In the genomic region with DNA sequence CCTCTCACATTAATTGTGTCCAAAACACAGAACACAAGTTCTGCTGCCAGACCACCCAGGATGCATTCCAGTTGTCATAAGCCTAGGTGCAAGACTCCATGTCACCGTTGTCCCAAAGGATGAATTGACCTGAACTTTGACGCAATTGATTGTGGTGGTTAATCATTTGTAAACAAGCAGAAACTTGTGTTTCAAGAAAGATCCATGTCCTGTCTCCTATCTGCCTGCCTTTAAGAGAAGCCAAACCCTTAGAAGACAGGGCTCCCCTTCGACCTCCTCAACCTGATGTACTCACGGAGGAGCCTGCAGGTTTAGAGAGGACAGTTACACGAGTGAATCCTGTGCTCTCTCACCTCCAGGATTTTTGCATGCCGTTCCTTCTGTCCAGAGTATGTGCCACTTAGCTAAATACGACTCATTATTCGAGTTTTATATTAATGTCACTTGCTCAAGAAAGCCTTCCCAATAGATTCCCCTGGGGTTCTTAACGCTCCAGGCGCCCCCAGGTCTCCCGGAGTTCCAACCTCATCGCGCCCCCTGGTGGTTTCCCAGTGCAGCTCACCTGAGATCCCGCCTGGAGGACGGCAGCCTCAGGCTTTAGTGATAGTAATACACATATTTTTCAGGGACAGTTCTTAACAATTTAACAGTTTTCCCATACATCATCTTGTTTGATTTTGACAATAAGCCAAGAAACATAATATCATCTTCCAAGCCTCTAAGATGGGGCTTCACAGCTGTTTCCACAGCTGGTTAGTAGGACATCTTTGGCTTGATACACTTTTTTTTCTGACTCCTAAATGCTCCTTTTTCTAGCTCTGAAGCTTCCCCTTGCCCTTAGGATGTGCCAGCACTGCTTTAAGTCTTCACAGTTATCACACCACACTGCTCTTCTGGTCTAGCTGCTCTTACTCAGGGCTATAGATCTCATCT, we compare ENCODE assay signal across 1 cellular context.
TF ChIP-seq lines count a peak whose summit lies in the region.

No MANE protein-coding gene starts in this region.

TF ChIP-seq in HepG2, 621 proteins besides CTCF, POLR2A, EP300 and RAD21 (continued from another document and continues in another):
- TF ChIP-seq, protein P1, sequence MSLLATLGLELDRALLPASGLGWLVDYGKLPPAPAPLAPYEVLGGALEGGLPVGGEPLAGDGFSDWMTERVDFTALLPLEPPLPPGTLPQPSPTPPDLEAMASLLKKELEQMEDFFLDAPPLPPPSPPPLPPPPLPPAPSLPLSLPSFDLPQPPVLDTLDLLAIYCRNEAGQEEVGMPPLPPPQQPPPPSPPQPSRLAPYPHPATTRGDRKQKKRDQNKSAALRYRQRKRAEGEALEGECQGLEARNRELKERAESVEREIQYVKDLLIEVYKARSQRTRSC (CRISPR knock-in tag; IDR thresholded peaks at IDR 0.05; ENCODE audit: low read depth) = no peak
- TF ChIP-seq, protein P2, sequence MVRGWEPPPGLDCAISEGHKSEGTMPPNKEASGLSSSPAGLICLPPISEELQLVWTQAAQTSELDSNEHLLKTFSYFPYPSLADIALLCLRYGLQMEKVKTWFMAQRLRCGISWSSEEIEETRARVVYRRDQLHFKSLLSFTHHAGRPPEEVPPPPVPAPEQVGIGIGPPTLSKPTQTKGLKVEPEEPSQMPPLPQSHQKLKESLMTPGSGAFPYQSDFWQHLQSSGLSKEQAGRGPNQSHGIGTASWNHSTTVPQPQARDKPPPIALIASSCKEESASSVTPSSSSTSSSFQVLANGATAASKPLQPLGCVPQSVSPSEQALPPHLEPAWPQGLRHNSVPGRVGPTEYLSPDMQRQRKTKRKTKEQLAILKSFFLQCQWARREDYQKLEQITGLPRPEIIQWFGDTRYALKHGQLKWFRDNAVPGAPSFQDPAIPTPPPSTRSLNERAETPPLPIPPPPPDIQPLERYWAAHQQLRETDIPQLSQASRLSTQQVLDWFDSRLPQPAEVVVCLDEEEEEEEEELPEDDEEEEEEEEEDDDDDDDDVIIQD (CRISPR knock-in tag; IDR thresholded peaks at IDR 0.05; ENCODE audit: low read depth) = peak; percentile 51; the same call in 1 of the 2 replicates
- TF ChIP-seq NKX3-1 (CRISPR knock-in tag; IDR thresholded peaks at IDR 0.05) (no peak), CREB1 (IDR thresholded peaks at IDR 0.05) (no peak), CREB1 (CRISPR knock-in tag; IDR thresholded peaks at IDR 0.05) (peak; percentile 59), HNRNPL (IDR thresholded peaks at IDR 0.05; ENCODE audit: low read depth, low read length) (no peak), MTA1 (CRISPR knock-in tag; IDR thresholded peaks at IDR 0.05; ENCODE audit: borderline replicate concordance) (no peak), FOXM1 (CRISPR knock-in tag; IDR thresholded peaks at IDR 0.05) (no peak), MIER2 (CRISPR knock-in tag; IDR thresholded peaks at IDR 0.05) (peak; percentile 21; the same call in 1 of the 2 replicates), HOXA7 (CRISPR knock-in tag; IDR thresholded peaks at IDR 0.05) (no peak), ZSCAN9 (CRISPR knock-in tag; IDR thresholded peaks at IDR 0.05; ENCODE audit: borderline replicate concordance) (no peak), ZNF773 (CRISPR knock-in tag; IDR thresholded peaks at IDR 0.05; ENCODE audit: borderline replicate concordance) (no peak), NCOA2 (CRISPR knock-in tag; IDR thresholded peaks at IDR 0.05) (peak; percentile 44; the same call in 1 of the 2 replicates), AHR (CRISPR knock-in tag; IDR thresholded peaks at IDR 0.05) (no peak), SCMH1 (CRISPR knock-in tag; IDR thresholded peaks at IDR 0.05; ENCODE audit: borderline replicate concordance) (no peak), ZFYVE20 (CRISPR knock-in tag; IDR thresholded peaks at IDR 0.05; ENCODE audit: borderline replicate concordance, low read depth) (no peak), ZNF615 (CRISPR knock-in tag; IDR thresholded peaks at IDR 0.05; ENCODE audit: borderline replicate concordance) (no peak), ZNF484 (CRISPR knock-in tag; IDR thresholded peaks at IDR 0.05; ENCODE audit: borderline replicate concordance, low read depth) (no peak), SOX6 (IDR thresholded peaks at IDR 0.05) (no peak), SOX6 (CRISPR knock-in tag; IDR thresholded peaks at IDR 0.05) (peak; percentile 44), ZNF292 (CRISPR knock-in tag; IDR thresholded peaks at IDR 0.05; ENCODE audit: borderline replicate concordance, low read depth) (peak; percentile 64; the same call in 1 of the 2 replicates), ZNF329 (CRISPR knock-in tag; IDR thresholded peaks at IDR 0.05; ENCODE audit: low read depth) (no peak), ZNF780A (CRISPR knock-in tag; IDR thresholded peaks at IDR 0.05) (no peak), HNF4A (CRISPR knock-in tag; IDR thresholded peaks at IDR 0.05) (peak; percentile 64), ZNF570 (CRISPR knock-in tag; IDR thresholded peaks at IDR 0.05; ENCODE audit: borderline replicate concordance) (no peak), EEA1 (CRISPR knock-in tag; IDR thresholded peaks at IDR 0.05; ENCODE audit: borderline replicate concordance) (no peak), HMG20A (CRISPR knock-in tag; IDR thresholded peaks at IDR 0.05; ENCODE audit: borderline replicate concordance) (peak; percentile 38; the same call in 1 of the 2 replicates)
- TF ChIP-seq, protein P3, sequence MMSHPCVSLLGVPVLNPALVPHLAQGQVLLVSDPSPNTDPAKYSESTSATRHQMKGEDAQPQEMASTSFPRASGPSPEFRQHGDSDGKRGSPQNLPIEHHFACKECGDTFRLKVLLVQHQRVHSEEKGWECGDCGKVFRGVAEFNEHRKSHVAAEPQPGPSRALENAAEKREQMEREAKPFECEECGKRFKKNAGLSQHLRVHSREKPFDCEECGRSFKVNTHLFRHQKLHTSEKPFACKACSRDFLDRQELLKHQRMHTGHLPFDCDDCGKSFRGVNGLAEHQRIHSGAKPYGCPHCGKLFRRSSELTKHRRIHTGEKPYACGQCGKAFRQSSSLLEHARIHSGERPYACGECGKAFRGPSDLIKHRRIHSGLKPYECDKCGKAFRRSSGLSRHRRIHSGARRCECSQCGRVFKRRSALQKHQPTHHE (CRISPR knock-in tag; IDR thresholded peaks at IDR 0.05; ENCODE audit: borderline replicate concordance) = no peak
- TF ChIP-seq, protein P4, sequence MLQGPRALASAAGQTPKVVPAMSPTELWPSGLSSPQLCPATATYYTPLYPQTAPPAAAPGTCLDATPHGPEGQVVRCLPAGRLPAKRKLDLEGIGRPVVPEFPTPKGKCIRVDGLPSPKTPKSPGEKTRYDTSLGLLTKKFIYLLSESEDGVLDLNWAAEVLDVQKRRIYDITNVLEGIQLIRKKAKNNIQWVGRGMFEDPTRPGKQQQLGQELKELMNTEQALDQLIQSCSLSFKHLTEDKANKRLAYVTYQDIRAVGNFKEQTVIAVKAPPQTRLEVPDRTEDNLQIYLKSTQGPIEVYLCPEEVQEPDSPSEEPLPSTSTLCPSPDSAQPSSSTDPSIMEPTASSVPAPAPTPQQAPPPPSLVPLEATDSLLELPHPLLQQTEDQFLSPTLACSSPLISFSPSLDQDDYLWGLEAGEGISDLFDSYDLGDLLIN (CRISPR knock-in tag; IDR thresholded peaks at IDR 0.05; ENCODE audit: borderline replicate concordance) = no peak
- TF ChIP-seq, protein P5, sequence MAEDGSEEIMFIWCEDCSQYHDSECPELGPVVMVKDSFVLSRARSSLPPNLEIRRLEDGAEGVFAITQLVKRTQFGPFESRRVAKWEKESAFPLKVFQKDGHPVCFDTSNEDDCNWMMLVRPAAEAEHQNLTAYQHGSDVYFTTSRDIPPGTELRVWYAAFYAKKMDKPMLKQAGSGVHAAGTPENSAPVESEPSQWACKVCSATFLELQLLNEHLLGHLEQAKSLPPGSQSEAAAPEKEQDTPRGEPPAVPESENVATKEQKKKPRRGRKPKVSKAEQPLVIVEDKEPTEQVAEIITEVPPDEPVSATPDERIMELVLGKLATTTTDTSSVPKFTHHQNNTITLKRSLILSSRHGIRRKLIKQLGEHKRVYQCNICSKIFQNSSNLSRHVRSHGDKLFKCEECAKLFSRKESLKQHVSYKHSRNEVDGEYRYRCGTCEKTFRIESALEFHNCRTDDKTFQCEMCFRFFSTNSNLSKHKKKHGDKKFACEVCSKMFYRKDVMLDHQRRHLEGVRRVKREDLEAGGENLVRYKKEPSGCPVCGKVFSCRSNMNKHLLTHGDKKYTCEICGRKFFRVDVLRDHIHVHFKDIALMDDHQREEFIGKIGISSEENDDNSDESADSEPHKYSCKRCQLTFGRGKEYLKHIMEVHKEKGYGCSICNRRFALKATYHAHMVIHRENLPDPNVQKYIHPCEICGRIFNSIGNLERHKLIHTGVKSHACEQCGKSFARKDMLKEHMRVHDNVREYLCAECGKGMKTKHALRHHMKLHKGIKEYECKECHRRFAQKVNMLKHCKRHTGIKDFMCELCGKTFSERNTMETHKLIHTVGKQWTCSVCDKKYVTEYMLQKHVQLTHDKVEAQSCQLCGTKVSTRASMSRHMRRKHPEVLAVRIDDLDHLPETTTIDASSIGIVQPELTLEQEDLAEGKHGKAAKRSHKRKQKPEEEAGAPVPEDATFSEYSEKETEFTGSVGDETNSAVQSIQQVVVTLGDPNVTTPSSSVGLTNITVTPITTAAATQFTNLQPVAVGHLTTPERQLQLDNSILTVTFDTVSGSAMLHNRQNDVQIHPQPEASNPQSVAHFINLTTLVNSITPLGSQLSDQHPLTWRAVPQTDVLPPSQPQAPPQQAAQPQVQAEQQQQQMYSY (CRISPR knock-in tag; IDR thresholded peaks at IDR 0.05) = no peak
- TF ChIP-seq, protein P6, sequence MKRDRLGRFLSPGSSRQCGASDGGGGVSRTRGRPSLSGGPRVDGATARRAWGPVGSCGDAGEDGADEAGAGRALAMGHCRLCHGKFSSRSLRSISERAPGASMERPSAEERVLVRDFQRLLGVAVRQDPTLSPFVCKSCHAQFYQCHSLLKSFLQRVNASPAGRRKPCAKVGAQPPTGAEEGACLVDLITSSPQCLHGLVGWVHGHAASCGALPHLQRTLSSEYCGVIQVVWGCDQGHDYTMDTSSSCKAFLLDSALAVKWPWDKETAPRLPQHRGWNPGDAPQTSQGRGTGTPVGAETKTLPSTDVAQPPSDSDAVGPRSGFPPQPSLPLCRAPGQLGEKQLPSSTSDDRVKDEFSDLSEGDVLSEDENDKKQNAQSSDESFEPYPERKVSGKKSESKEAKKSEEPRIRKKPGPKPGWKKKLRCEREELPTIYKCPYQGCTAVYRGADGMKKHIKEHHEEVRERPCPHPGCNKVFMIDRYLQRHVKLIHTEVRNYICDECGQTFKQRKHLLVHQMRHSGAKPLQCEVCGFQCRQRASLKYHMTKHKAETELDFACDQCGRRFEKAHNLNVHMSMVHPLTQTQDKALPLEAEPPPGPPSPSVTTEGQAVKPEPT (CRISPR knock-in tag; IDR thresholded peaks at IDR 0.05; ENCODE audit: low read depth) = no peak
- TF ChIP-seq, protein P7, sequence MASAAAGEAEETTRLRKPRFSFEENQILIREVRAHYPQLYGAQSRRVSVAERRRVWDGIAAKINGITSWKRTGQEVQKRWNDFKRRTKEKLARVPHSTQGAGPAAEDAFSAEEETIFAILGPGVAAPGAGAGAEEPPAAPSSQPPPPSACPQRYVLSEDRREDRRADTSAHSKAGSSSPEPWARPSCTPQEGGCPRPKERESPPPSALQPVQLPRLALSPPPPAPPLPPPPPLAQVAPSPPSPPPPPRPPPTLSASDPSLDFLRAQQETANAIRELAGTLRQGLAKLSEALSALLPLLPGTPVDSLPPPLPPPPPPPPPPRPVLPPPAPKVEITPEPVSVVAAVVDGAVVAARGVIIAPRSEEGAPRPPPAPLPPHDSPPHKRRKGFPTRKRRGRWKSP (CRISPR knock-in tag; IDR thresholded peaks at IDR 0.05) = no peak
- TF ChIP-seq, protein P8, sequence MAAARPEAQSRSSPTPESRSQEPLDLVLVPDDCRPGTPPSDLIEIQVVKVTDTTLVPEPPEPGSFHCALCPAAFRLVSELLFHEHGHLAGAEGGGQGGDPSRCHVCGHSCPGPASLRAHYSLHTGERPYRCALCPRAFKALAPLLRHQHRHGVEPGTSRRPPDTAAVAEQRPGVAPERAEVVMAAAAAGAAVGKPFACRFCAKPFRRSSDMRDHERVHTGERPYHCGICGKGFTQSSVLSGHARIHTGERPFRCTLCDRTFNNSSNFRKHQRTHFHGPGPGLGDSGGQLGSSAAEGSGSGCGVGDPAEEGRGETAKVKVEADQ (CRISPR knock-in tag; IDR thresholded peaks at IDR 0.05; ENCODE audit: borderline replicate concordance) = no peak
- TF ChIP-seq, protein P9, sequence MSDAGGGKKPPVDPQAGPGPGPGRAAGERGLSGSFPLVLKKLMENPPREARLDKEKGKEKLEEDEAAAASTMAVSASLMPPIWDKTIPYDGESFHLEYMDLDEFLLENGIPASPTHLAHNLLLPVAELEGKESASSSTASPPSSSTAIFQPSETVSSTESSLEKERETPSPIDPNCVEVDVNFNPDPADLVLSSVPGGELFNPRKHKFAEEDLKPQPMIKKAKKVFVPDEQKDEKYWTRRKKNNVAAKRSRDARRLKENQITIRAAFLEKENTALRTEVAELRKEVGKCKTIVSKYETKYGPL (CRISPR knock-in tag; IDR thresholded peaks at IDR 0.05) = no peak
- TF ChIP-seq, protein P10, sequence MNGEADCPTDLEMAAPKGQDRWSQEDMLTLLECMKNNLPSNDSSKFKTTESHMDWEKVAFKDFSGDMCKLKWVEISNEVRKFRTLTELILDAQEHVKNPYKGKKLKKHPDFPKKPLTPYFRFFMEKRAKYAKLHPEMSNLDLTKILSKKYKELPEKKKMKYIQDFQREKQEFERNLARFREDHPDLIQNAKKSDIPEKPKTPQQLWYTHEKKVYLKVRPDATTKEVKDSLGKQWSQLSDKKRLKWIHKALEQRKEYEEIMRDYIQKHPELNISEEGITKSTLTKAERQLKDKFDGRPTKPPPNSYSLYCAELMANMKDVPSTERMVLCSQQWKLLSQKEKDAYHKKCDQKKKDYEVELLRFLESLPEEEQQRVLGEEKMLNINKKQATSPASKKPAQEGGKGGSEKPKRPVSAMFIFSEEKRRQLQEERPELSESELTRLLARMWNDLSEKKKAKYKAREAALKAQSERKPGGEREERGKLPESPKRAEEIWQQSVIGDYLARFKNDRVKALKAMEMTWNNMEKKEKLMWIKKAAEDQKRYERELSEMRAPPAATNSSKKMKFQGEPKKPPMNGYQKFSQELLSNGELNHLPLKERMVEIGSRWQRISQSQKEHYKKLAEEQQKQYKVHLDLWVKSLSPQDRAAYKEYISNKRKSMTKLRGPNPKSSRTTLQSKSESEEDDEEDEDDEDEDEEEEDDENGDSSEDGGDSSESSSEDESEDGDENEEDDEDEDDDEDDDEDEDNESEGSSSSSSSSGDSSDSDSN (CRISPR knock-in tag; IDR thresholded peaks at IDR 0.05) = no peak
